21 cellular contexts compared by ENCODE assay signal in genomic region chr18:59810740-59811520, GRCh38.
DNase-seq lines count a peak whose midpoint lies in the region; ATAC-seq, FAIRE-seq and TF ChIP-seq lines count a peak whose summit lies in the region.
"Had no signal": no experiment of that assay in that cellular context is flagged by ENCODE, and none has a peak within 500 bp of the region (broad histone marks: within the 10 kb centered on the region; RNA-seq: fewer than 3 reads in every experiment).

No MANE protein-coding gene starts in this region.

- H3K9me3 ChIP-seq in IMR-90 (ENCODE audit: control insufficient read depth, insufficient read depth, low read length) (no peaks in the 10 kb centered on the region), endothelial cell of umbilical vein (replicated peaks; ENCODE audit: control insufficient read depth, insufficient read depth, low read length) (no peaks in the 10 kb centered on the region)
- H3K9me3 ChIP-seq: BE2C had no signal

- no peaks in the 10 kb centered on the region for H3K27me3 ChIP-seq in ACC112 (ENCODE audit: insufficient read depth, low read length)
- no peaks in the 10 kb centered on the region for H3K27me3 ChIP-seq in IMR-90 (ENCODE audit: control insufficient read depth, insufficient read depth, low read length)
- no peaks in the 10 kb centered on the region for H3K27me3 ChIP-seq in endothelial cell of umbilical vein (ENCODE audit: control insufficient read depth in 2 of 2, insufficient read depth in 2 of 2, low read length in 2 of 2)
- H3K27me3 ChIP-seq: BE2C had no signal

- ATAC-seq in IMR-90 (ENCODE audit: low read depth) (no peak), GM18505 (IDR thresholded peaks at IDR 0.05; ENCODE audit: unreplicated experiment) (no peak)
- ATAC-seq: GM23338, HCT116 had no signal

- no peak for FAIRE-seq in endothelial cell of umbilical vein (lab: Jason Lieb, UNC)
- FAIRE-seq: GM12878 had no signal

- H3K4ac ChIP-seq in IMR-90 (ENCODE audit: low read depth, low read length), result no peak overlapping the region

- H3K4me1 ChIP-seq in ACC112 (ENCODE audit: control insufficient read depth, insufficient read depth, low read length, unreplicated experiment) (peaks cover 27% of the 10 kb centered on the region), IMR-90 (ENCODE audit: control insufficient read depth, insufficient read depth, low read length) (peaks cover 3% of the 10 kb centered on the region; the same call in 1 of the 2 replicates), endothelial cell of umbilical vein (ENCODE audit: control insufficient read depth, extremely low read depth, insufficient read depth, low read length) (no peaks in the 10 kb centered on the region)
- H3K4me1 ChIP-seq: BE2C had no signal

- H4K8ac ChIP-seq in IMR-90 (ENCODE audit: low read depth in 2 of 2, low read length in 2 of 2), result no peak overlapping the region

- no peak overlapping the region for H3K4me3 ChIP-seq in ACC112 (ENCODE audit: low read depth, low read length)
- H3K4me3 ChIP-seq in IMR-90 (ENCODE audit: insufficient read depth, low read depth, low read length), result no peak overlapping the region
- no peak overlapping the region for H3K4me3 ChIP-seq in endothelial cell of umbilical vein (replicated peaks in 1 of 3; ENCODE audit: insufficient read depth in 1 of 3, low read depth in 1 of 3, low read length in 3 of 3)
- no peak overlapping the region for H3K4me3 ChIP-seq in fibroblast of the aortic adventitia (ENCODE audit: low read depth, low read length)
- H3K4me3 ChIP-seq: GM12878, GM23338 had no signal

- no peak overlapping the region for H4K5ac ChIP-seq in IMR-90 (ENCODE audit: low read depth, low read length)

- TF ChIP-seq POLR2A in IMR-90 (IDR thresholded peaks at IDR 0.05; ENCODE audit: low read depth, low read length) (no peak), endothelial cell of umbilical vein (IDR thresholded peaks at IDR 0.05; ENCODE audit: low read depth, low read length) (no peak), GM18505 (IDR thresholded peaks at IDR 0.05; ENCODE audit: borderline replicate concordance, extremely low read depth, insufficient read depth, insufficient read length) (no peak)

- H2BK15ac ChIP-seq in IMR-90 (ENCODE audit: low read depth, low read length), result no peak overlapping the region

- no peak overlapping the region; the same call in 1 of the 2 replicates for H2BK120ac ChIP-seq in IMR-90 (ENCODE audit: low read depth, low read length)

- intact Hi-C loops in IMR-90 (cut with micrococcal nuclease), result no loop called here
- intact Hi-C loops in endothelial cell of umbilical vein (cut with micrococcal nuclease), result no loop called here

- 0% methylated on average over 1 of the region's 2 CpGs; no CpG with 5 or more reads in 1 of the 2 experiments for WGBS in IMR-90 (ENCODE audit: extremely low coverage in 2 of 2, insufficient read length in 1 of 2), 2 experiments

- peaks cover 4% of the 10 kb centered on the region for H3K9me1 ChIP-seq in IMR-90 (ENCODE audit: insufficient read depth, low read length)
- no peaks in the 10 kb centered on the region for H3K9me1 ChIP-seq in endothelial cell of umbilical vein (replicated peaks; ENCODE audit: control insufficient read depth, extremely low read depth, insufficient read depth, low read length)

- no peaks in the 10 kb centered on the region for H3K79me1 ChIP-seq in IMR-90 (ENCODE audit: low read depth in 1 of 2, low read length in 2 of 2)

- CTCF ChIA-PET in IMR-90 (lab: Yijun Ruan, JAX) (interaction anchor here (1.0 kb wide), 1 partner anchor 13 kb away, joined by 3 read pairs; no protein-coding TSS in a partner anchor), endothelial cell of umbilical vein (lab: Charles Lee) (interaction anchor here (0.7 to 5.4 kb wide), 7 partner anchors 10 to 179 kb away, joined by 3 to 45 read pairs (median 5); partner anchors contain the start of gene CCBE1)

- H3K36me3 ChIP-seq in ACC112 (ENCODE audit: insufficient read depth, low read length) (no peaks in the 10 kb centered on the region), IMR-90 (ENCODE audit: control insufficient read depth, insufficient read depth, low read length) (no peaks in the 10 kb centered on the region), endothelial cell of umbilical vein (ENCODE audit: control insufficient read depth in 2 of 2, extremely low read depth in 1 of 2, insufficient read depth in 2 of 2, low read length in 2 of 2) (no peaks in the 10 kb centered on the region)
- H3K36me3 ChIP-seq: BE2C had no signal

- no peak overlapping the region for H2AK5ac ChIP-seq in IMR-90 (ENCODE audit: low read depth, low read length)

- BruUV-seq in IMR-90 (replicated peaks; lab: Mats Ljungman, UMichigan) (no TSS peak), endothelial cell of umbilical vein (replicated peaks; lab: Mats Ljungman, UMichigan) (no TSS peak)

- H3K27ac ChIP-seq in ACC112 (ENCODE audit: low read depth, low read length), result no peak overlapping the region
- no peak overlapping the region for H3K27ac ChIP-seq in IMR-90 (ENCODE audit: insufficient read depth, low read length)
- H3K27ac ChIP-seq in endothelial cell of umbilical vein (ENCODE audit: insufficient read depth, low read depth, low read length), result no peak overlapping the region

- no peak overlapping the region for H3K56ac ChIP-seq in IMR-90 (ENCODE audit: extremely low read depth, insufficient read depth, low read length)

- DNase-seq in IMR-90, result no peak
- peak; percentile 6 for DNase-seq in endothelial cell of umbilical vein (ENCODE audit: low read depth, low spot score)
- DNase-seq in fibroblast of the aortic adventitia (ENCODE audit: low read depth), result peak; percentile 85
- no peak for DNase-seq in activated CD4-positive, alpha-beta T cell treated with anti-CD3 and anti-CD28 coated beads, Interleukin-2, amount 50 U/mL, for 1 hour
- no peak for DNase-seq in amygdala (lab: John Stamatoyannopoulos, UW)
- DNase-seq: 8988T; BE2C; C1 segment of cervical spinal cord; CD4-positive, CD25-positive, alpha-beta regulatory T cell; CD8-positive, alpha-beta memory T cell; COR-L47; DMS 273 treated with DMSO at 0.1 percent for 48 hours; DMS53; DND-41; EL; H7 had no signal

- dilution Hi-C loops in IMR-90 (cut with HindIII; ENCODE audit: low sequenced_read_pairs, unreplicated experiment) (loop anchor here (25.0 kb wide), 1 partner anchor 374 kb away; no protein-coding TSS in a partner anchor), endothelial cell of umbilical vein (cut with MboI; ENCODE audit: extremely low pct_ligation_motif_present, low sequenced_read_pairs) (loop anchor here (25.0 kb wide), 1 partner anchor 626 kb away; no protein-coding TSS in a partner anchor)

- TF ChIP-seq CTCF in IMR-90 (conservative IDR thresholded peaks at IDR 0.05; ENCODE audit: low read depth, low read length) (no peak), endothelial cell of umbilical vein (IDR thresholded peaks at IDR 0.05; ENCODE audit: extremely low read depth in 1 of 2, insufficient read depth in 1 of 2, low read depth in 1 of 2, low read length in 2 of 2) (no peak), fibroblast of the aortic adventitia (IDR thresholded peaks at IDR 0.05; ENCODE audit: insufficient read depth, low read length) (no peak)

- H2BK5ac ChIP-seq in IMR-90 (ENCODE audit: low read depth, low read length, poor library complexity, severe bottlenecking), result peak overlapping the region; percentile 25

- H4K91ac ChIP-seq in IMR-90 (ENCODE audit: insufficient read depth, low read depth, low read length), result no peak overlapping the region; the same call in 1 of the 2 replicates

- no peak overlapping the region for H2BK20ac ChIP-seq in IMR-90 (ENCODE audit: low read depth, low read length)

- H3K4me2 ChIP-seq in IMR-90 (ENCODE audit: low read depth, low read length), result no peak overlapping the region
- H3K4me2 ChIP-seq in endothelial cell of umbilical vein (ENCODE audit: insufficient read depth, low read length), result no peak overlapping the region
- H3K4me2 ChIP-seq: GM23338 had no signal

- H4K20me1 ChIP-seq in IMR-90 (ENCODE audit: insufficient read depth, low read length), result no peaks in the 10 kb centered on the region
- H4K20me1 ChIP-seq in endothelial cell of umbilical vein (replicated peaks; ENCODE audit: control insufficient read depth, extremely low read depth, insufficient read depth, low read length), result no peaks in the 10 kb centered on the region

- H3K79me2 ChIP-seq in ACC112 (ENCODE audit: control insufficient read depth, insufficient read depth, low read length, unreplicated experiment) (no peaks in the 10 kb centered on the region), endothelial cell of umbilical vein (ENCODE audit: control insufficient read depth, insufficient read depth, low read length) (no peaks in the 10 kb centered on the region)

- no peak overlapping the region for H3K23ac ChIP-seq in IMR-90 (ENCODE audit: low read depth, low read length)

- H3K18ac ChIP-seq in IMR-90 (ENCODE audit: low read depth, low read length), result no peak overlapping the region

- H3K9ac ChIP-seq in IMR-90 (ENCODE audit: low read depth, low read length), result no peak overlapping the region
- H3K9ac ChIP-seq in endothelial cell of umbilical vein (replicated peaks; ENCODE audit: extremely low read depth, insufficient read depth, low read length), result no peak overlapping the region

- H2AFZ ChIP-seq in ACC112 (ENCODE audit: low read length, unreplicated experiment), result peak overlapping the region; percentile 15
- no peak overlapping the region for H2AFZ ChIP-seq in IMR-90 (replicated peaks; ENCODE audit: low read length, poor library complexity)
- no peak overlapping the region for H2AFZ ChIP-seq in endothelial cell of umbilical vein (ENCODE audit: low read depth, low read length)
- H2AFZ ChIP-seq: GM23338 had no signal

- POLR2A ChIA-PET in IMR-90 (lab: Charles Lee; ENCODE audit: unreplicated experiment) (no interaction called here), endothelial cell of umbilical vein (lab: Charles Lee) (no interaction called here)

- in situ Hi-C loops in IMR-90 (cut with MboI; ENCODE audit: low sequenced_read_pairs), result no loop called here

- no peak for TF ChIP-seq RAD21 in IMR-90 (IDR thresholded peaks at IDR 0.05; ENCODE audit: low read length)

- H3K14ac ChIP-seq in IMR-90 (replicated peaks; ENCODE audit: low read depth, low read length), result no peak overlapping the region

- no peak overlapping the region for H2AK9ac ChIP-seq in IMR-90 (replicated peaks; ENCODE audit: low read depth, low read length, poor library complexity)

TF ChIP-seq in endothelial cell of umbilical vein, 7 proteins besides CTCF, POLR2A, EP300 and RAD21 (continues in another document):
- TF ChIP-seq MYC (IDR thresholded peaks at IDR 0.05; ENCODE audit: low read depth, low read length) (no peak), GATA2 (IDR thresholded peaks at IDR 0.05; ENCODE audit: insufficient read depth, insufficient read length, low read depth, low read length) (no peak), JUN (IDR thresholded peaks at IDR 0.05; ENCODE audit: borderline replicate concordance, insufficient read depth, insufficient read length, low read depth) (no peak), FOS (IDR thresholded peaks at IDR 0.05; ENCODE audit: borderline replicate concordance, insufficient read depth, low read length) (no peak), MAX (IDR thresholded peaks at IDR 0.05; ENCODE audit: insufficient read depth, insufficient read length) (no peak), EZH2 (IDR thresholded peaks at IDR 0.05; ENCODE audit: borderline replicate concordance, low read depth, low read length, severe bottlenecking) (no peak)

Comparison
In these comparisons a context has a peak if more than half of its experiments do, and no peak if none do; other contexts are left out.
1. DNase-seq: peak in endothelial cell of umbilical vein (single experiment) and fibroblast of the aortic adventitia (single experiment); none in IMR-90 (single experiment), activated CD4-positive, alpha-beta T cell treated with anti-CD3 and anti-CD28 coated beads, Interleukin-2, amount 50 U/mL, for 1 hour (single experiment) and amygdala (0 of 56).